Comparison of ENCODE assay signal across 9 cellular contexts in genomic region chr10:3538850-3539531, GRCh38.
DNase-seq lines count a peak whose midpoint lies in the region; ATAC-seq, FAIRE-seq and TF ChIP-seq lines count a peak whose summit lies in the region.
"Had no signal": no experiment of that assay in that cellular context is flagged by ENCODE, and none has a peak within 500 bp of the region (broad histone marks: within the 10 kb centered on the region; RNA-seq: fewer than 3 reads in every experiment).

No MANE protein-coding gene starts in this region.

- CTCF ChIA-PET in Caco-2 (lab: Charles Lee) (no interaction called here), H1 (lab: Charles Lee; ENCODE audit: partially characterized antibody) (no interaction called here)

- intact Hi-C loops in Caco-2 (cut with micrococcal nuclease; ENCODE audit: unreplicated experiment) (no loop called here), left colon (cut with DNase I, micrococcal nuclease) (no loop called here)

- H3K4me2 ChIP-seq in H1 (ENCODE audit: insufficient read depth in 1 of 2, low read depth in 2 of 2, low read length in 2 of 2) (no peak overlapping the region), neuronal stem cell (ENCODE audit: insufficient read depth, low read length, poor library complexity, severe bottlenecking) (no peak overlapping the region)

- H2BK15ac ChIP-seq in H1 (ENCODE audit: low read length) (no peak overlapping the region), neuronal stem cell (ENCODE audit: low read length) (peak overlapping the region; percentile 6)

- peak overlapping the region; percentile 75 for H3K27ac Mint-ChIP-seq in Caco-2 (ENCODE audit: unreplicated experiment)

- BruUV-seq in Caco-2 (replicated peaks; lab: Mats Ljungman, UMichigan): no TSS peak

- H3K27me3 ChIP-seq in Caco-2 (replicated peaks; ENCODE audit: control insufficient read depth, insufficient read depth, low read length) (no peaks in the 10 kb centered on the region), H1 (replicated peaks in 1 of 4; ENCODE audit: control insufficient read depth in 3 of 4, extremely low read depth in 1 of 4, insufficient read depth in 3 of 4, low read length in 3 of 4) (no peaks in the 10 kb centered on the region; a peak in 1 of 7 replicates), neuronal stem cell (ENCODE audit: control insufficient read depth in 3 of 3, insufficient read depth in 3 of 3, low read depth in 1 of 3, low read length in 3 of 3) (no peaks in the 10 kb centered on the region)

- H3K4me3 ChIP-seq in Caco-2 (ENCODE audit: low read depth, low read length) (no peak overlapping the region), H1 (ENCODE audit: extremely low read depth in 1 of 4, insufficient read depth in 2 of 4, low read depth in 3 of 4, low read length in 4 of 4) (no peak overlapping the region), neuronal stem cell (ENCODE audit: low read length in 2 of 2) (no peak overlapping the region)

- 94% methylated on average over 22 of the region's 22 CpGs; no CpG with 5 or more reads in 1 of the 2 experiments for WGBS in H1 (ENCODE audit: extremely low coverage in 1 of 2, insufficient coverage in 1 of 2, insufficient read length in 1 of 2, insufficient replicate concordance in 2 of 2, low coverage in 1 of 2, low lambda C conversion rate in 2 of 2, missing lambda C conversion rate in 1 of 2), 2 experiments
- WGBS in neuronal stem cell (ENCODE audit: extremely low coverage in 2 of 2, insufficient read length in 2 of 2, insufficient replicate concordance in 1 of 2), 2 donors: no CpG with 5 or more reads among the region's 22 CpGs

- peak overlapping the region; percentile 56 for H3K4me3 Mint-ChIP-seq in Caco-2 (ENCODE audit: unreplicated experiment)

- H3K4me1 ChIP-seq in Caco-2 (peaks cover 21% of the 10 kb centered on the region), H1 (replicated peaks in 1 of 4; ENCODE audit: control insufficient read depth in 3 of 4, insufficient read depth in 4 of 4, low read length in 3 of 4) (no peaks in the 10 kb centered on the region), neuronal stem cell (ENCODE audit: control insufficient read depth in 2 of 2, insufficient read depth in 1 of 2, low read depth in 1 of 2, low read length in 2 of 2) (peaks cover 4% of the 10 kb centered on the region in 2 donors)

- no peak for TF ChIP-seq RAD21 in H1 (IDR thresholded peaks at IDR 0.05 in 1 of 2, conservative IDR thresholded peaks at IDR 0.05 in 1 of 2; ENCODE audit: low read depth in 2 of 2, low read length in 2 of 2)

- peak overlapping the region; percentile 68; the same call in 1 of the 2 replicates for H2BK12ac ChIP-seq in H1 (ENCODE audit: low read depth, low read length)
- no peak overlapping the region for H2BK12ac ChIP-seq in neuronal stem cell (ENCODE audit: low read length)

- TF ChIP-seq POLR2A in H1 (IDR thresholded peaks at IDR 0.05; ENCODE audit: control extremely low read depth in 1 of 2, low read depth in 2 of 2, low read length in 2 of 2): no peak

- H3K79me2 ChIP-seq in H1 (ENCODE audit: control insufficient read depth in 1 of 2, insufficient read depth in 2 of 2, low read length in 2 of 2): no peaks in the 10 kb centered on the region

- no peaks in the 10 kb centered on the region for H4K20me1 ChIP-seq in H1 (replicated peaks in 1 of 2; ENCODE audit: control insufficient read depth in 1 of 2, insufficient read depth in 2 of 2, low read length in 2 of 2)

- no peak overlapping the region for H4K91ac ChIP-seq in H1 (replicated peaks; ENCODE audit: insufficient read length, low read length)
- no peak overlapping the region for H4K91ac ChIP-seq in neuronal stem cell (ENCODE audit: low read depth, low read length, poor library complexity)

- H3K9me3 ChIP-seq in Caco-2: no peaks in the 10 kb centered on the region
- H3K9me3 ChIP-seq in H1 (ENCODE audit: insufficient read depth in 2 of 2, low read depth in 1 of 2, low read length in 1 of 2): no peaks in the 10 kb centered on the region
- H3K9me3 ChIP-seq in neuronal stem cell (replicated peaks in 1 of 2; ENCODE audit: control insufficient read depth in 2 of 2, insufficient read depth in 1 of 2, low read depth in 1 of 2, low read length in 2 of 2): no peaks in the 10 kb centered on the region

- no peak overlapping the region for H3K23ac ChIP-seq in H1 (ENCODE audit: insufficient read length)
- H3K23ac ChIP-seq in neuronal stem cell (ENCODE audit: low read depth, low read length, poor library complexity): no peak overlapping the region

- H3K36me3 ChIP-seq in Caco-2 (ENCODE audit: control insufficient read depth, insufficient read depth, low read length) (no peaks in the 10 kb centered on the region), H1 (ENCODE audit: control insufficient read depth in 2 of 4, insufficient read depth in 4 of 4, low read length in 3 of 4) (no peaks in the 10 kb centered on the region), neuronal stem cell (replicated peaks in 1 of 2; ENCODE audit: control insufficient read depth in 2 of 2, insufficient read depth in 2 of 2, low read length in 2 of 2) (no peaks in the 10 kb centered on the region)

- H2AFZ ChIP-seq in H1 (ENCODE audit: low read length) (no peak overlapping the region), neuronal stem cell (ENCODE audit: low read length) (peak overlapping the region; percentile 83)

- no peaks in the 10 kb centered on the region for H3K36me3 Mint-ChIP-seq in Caco-2 (ENCODE audit: insufficient read depth, unreplicated experiment)

- no peak overlapping the region for H2BK5ac ChIP-seq in H1 (ENCODE audit: low read depth, low read length)
- H2BK5ac ChIP-seq in neuronal stem cell (ENCODE audit: low read length): no peak overlapping the region

- no peaks in the 10 kb centered on the region for H3K23me2 ChIP-seq in H1 (ENCODE audit: low read depth, low read length)

- TF ChIP-seq EP300 in H1 (IDR thresholded peaks at IDR 0.05; ENCODE audit: borderline replicate concordance in 1 of 2, low read depth in 2 of 2, low read length in 2 of 2): no peak

- TF ChIP-seq CTCF in Caco-2 (IDR thresholded peaks at IDR 0.05; ENCODE audit: insufficient read depth in 1 of 2, low read depth in 1 of 2, low read length in 1 of 2, severe bottlenecking in 1 of 2, unreplicated experiment in 1 of 2) (no peak), H1 (IDR thresholded peaks at IDR 0.05; ENCODE audit: control extremely low read depth in 1 of 3, insufficient read depth in 1 of 3, low read depth in 1 of 3, low read length in 3 of 3) (no peak)

- H3K27ac ChIP-seq in H1 (ENCODE audit: low read depth, low read length): no peak overlapping the region
- H3K27ac ChIP-seq in neuronal stem cell (replicated peaks; ENCODE audit: low read length): no peak overlapping the region
- H3K27ac ChIP-seq: HL-60 had no signal

- H4K8ac ChIP-seq in H1 (ENCODE audit: extremely low read depth, insufficient read depth, low read length) (no peak overlapping the region), neuronal stem cell (ENCODE audit: low read depth, low read length) (no peak overlapping the region)

- no peak overlapping the region for H4K5ac ChIP-seq in H1 (ENCODE audit: insufficient read length, low read depth, low read length)

- no peak overlapping the region for H2BK20ac ChIP-seq in H1 (ENCODE audit: low read length)

- H3K4ac ChIP-seq in H1 (replicated peaks; ENCODE audit: insufficient read length, low read depth, low read length) (no peak overlapping the region), neuronal stem cell (ENCODE audit: low read length) (no peak overlapping the region)

- H3K9me3 Mint-ChIP-seq in Caco-2 (ENCODE audit: unreplicated experiment): no peaks in the 10 kb centered on the region

- H3K9ac ChIP-seq in H1 (replicated peaks in 1 of 4; ENCODE audit: extremely low read depth in 1 of 4, low read depth in 3 of 4, low read length in 3 of 4) (no peak overlapping the region), neuronal stem cell (ENCODE audit: low read depth, low read length, poor library complexity) (no peak overlapping the region)

- POLR2A ChIA-PET in Caco-2 (lab: Charles Lee): no interaction called here
- POLR2A ChIA-PET in H1 (lab: Charles Lee; ENCODE audit: partially characterized antibody): no interaction called here

- H2AK5ac ChIP-seq in H1 (ENCODE audit: low read depth, low read length) (no peak overlapping the region; the same call in 1 of the 2 replicates), neuronal stem cell (ENCODE audit: low read depth, low read length) (peak overlapping the region; percentile 16)

- no peaks in the 10 kb centered on the region for H3K79me1 ChIP-seq in H1 (ENCODE audit: low read depth, low read length)
- H3K79me1 ChIP-seq in neuronal stem cell (ENCODE audit: low read depth, low read length): no peaks in the 10 kb centered on the region

- H3K18ac ChIP-seq in H1 (ENCODE audit: extremely low read depth, low read length) (no peak overlapping the region), neuronal stem cell (ENCODE audit: low read length) (peak overlapping the region; percentile 23)

- H2BK120ac ChIP-seq in H1 (replicated peaks; ENCODE audit: low read depth, low read length) (no peak overlapping the region), neuronal stem cell (ENCODE audit: low read depth, low read length) (no peak overlapping the region)

- H3K14ac ChIP-seq in H1 (ENCODE audit: insufficient read length) (no peak overlapping the region), neuronal stem cell (ENCODE audit: low read length) (no peak overlapping the region)

- ATAC-seq in left colon (no peak), HG03342 (IDR thresholded peaks at IDR 0.05; ENCODE audit: unreplicated experiment) (no peak), HG02610 (IDR thresholded peaks at IDR 0.05; ENCODE audit: unreplicated experiment) (no peak)

- H3K27me3 Mint-ChIP-seq in Caco-2 (ENCODE audit: insufficient read depth, unreplicated experiment): no peaks in the 10 kb centered on the region

- DNase-seq in Caco-2: peak in 1 of 2 experiments; percentile 39
- DNase-seq in MV-4-11 (lab: John Stamatoyannopoulos, UW): peak; percentile 23
- peak in 1 of 2 experiments; percentile 44 for DNase-seq in H1 (ENCODE audit: low read depth in 1 of 2, low spot score in 2 of 2)
- peak; percentile 14 for DNase-seq in neuronal stem cell (ENCODE audit: low spot score)
- no peak for DNase-seq in NCI-H1694 (lab: John Stamatoyannopoulos, UW)
- no peak for DNase-seq in left colon

- peaks cover 20% of the 10 kb centered on the region for H3K4me1 Mint-ChIP-seq in Caco-2 (ENCODE audit: low read depth, unreplicated experiment)

- no peak overlapping the region for H3K56ac ChIP-seq in H1 (replicated peaks; ENCODE audit: insufficient read length, low read depth, low read length)

- no peak for FAIRE-seq in H1 (lab: Jason Lieb, UNC)

TF ChIP-seq in H1, 55 proteins besides CTCF, POLR2A, EP300 and RAD21 (continues in another document):
- no peak for TF ChIP-seq MAFK (IDR thresholded peaks at IDR 0.05; ENCODE audit: low read depth, low read length)
- TF ChIP-seq RBBP5 (IDR thresholded peaks at IDR 0.05; ENCODE audit: borderline replicate concordance, low read depth, low read length): no peak
- no peak for TF ChIP-seq HDAC6 (IDR thresholded peaks at IDR 0.05; ENCODE audit: low read depth, low read length)
- no peak for TF ChIP-seq GABPA (IDR thresholded peaks at IDR 0.05; ENCODE audit: borderline replicate concordance, insufficient read depth, low read length)
- TF ChIP-seq SAP30 (IDR thresholded peaks at IDR 0.05; ENCODE audit: insufficient read depth, insufficient replicate concordance, low read length): no peak
- TF ChIP-seq FOSL1 (IDR thresholded peaks at IDR 0.05; ENCODE audit: insufficient read depth, low read depth, low read length): no peak
- no peak for TF ChIP-seq NRF1 (IDR thresholded peaks at IDR 0.05; ENCODE audit: low read depth, low read length)

Comparison
In these comparisons a context has a peak if more than half of its experiments do, and no peak if none do; other contexts are left out.
1. DNase-seq: peak in MV-4-11 (single experiment) and neuronal stem cell (single experiment); none in NCI-H1694 (single experiment) and left colon (0 of 2).